Comparison of ENCODE assay signal across 8 cellular contexts in genomic region chr11:61587951-61588695, GRCh38. TPM values are rescaled to one million over a fixed set of nuclear protein-coding genes. Genes with fewer than 3 reads are reported as not detected.
DNase-seq lines count a peak whose midpoint lies in the region; ATAC-seq and TF ChIP-seq lines count a peak whose summit lies in the region.

No MANE protein-coding gene starts in this region.

- CTCF ChIA-PET in AG04450 (lab: Charles Lee) = interaction anchor here (0.6 kb wide), 1 partner anchor 495 kb away, joined by 5 read pairs; no protein-coding TSS in a partner anchor

- H3K4me1 ChIP-seq in HUES48 (ENCODE audit: control insufficient read depth, insufficient read depth, low read length) = peaks cover 20% of the 10 kb centered on the region

- H3K9ac ChIP-seq in HUES48 (ENCODE audit: low read depth, low read length) = no peak overlapping the region

- POLR2A ChIA-PET in AG04450 (lab: Yijun Ruan, JAX) = interaction anchor here (1.0 kb wide), 1 partner anchor 99 kb away, joined by 3 read pairs; no protein-coding TSS in a partner anchor

- H3K27me3 ChIP-seq in AG04450 (ENCODE audit: control insufficient read depth, insufficient read depth, low read length) (peaks cover 67% of the 10 kb centered on the region), HUES48 (ENCODE audit: control insufficient read depth, insufficient read depth, low read length) (peaks cover 33% of the 10 kb centered on the region), kidney epithelial cell (ENCODE audit: control insufficient read depth, insufficient read depth, low read length) (peaks cover 48% of the 10 kb centered on the region)

- H3K27ac ChIP-seq in AG04450 (ENCODE audit: low read depth, low read length) (no peak overlapping the region), HUES48 (ENCODE audit: low read depth, low read length) (peak overlapping the region; percentile 78), VCaP (peak overlapping the region; percentile 96)

- peak; percentile 18; the same call in 1 of the 2 replicates for TF ChIP-seq CTCF in AG04450 (IDR thresholded peaks at IDR 0.05; ENCODE audit: low read depth, low read length)
- peak; percentile 44 for TF ChIP-seq CTCF in VCaP (conservative IDR thresholded peaks at IDR 0.05)
- peak; percentile 50 for TF ChIP-seq CTCF in kidney epithelial cell (IDR thresholded peaks at IDR 0.05; ENCODE audit: insufficient read depth, low read length, poor library complexity, severe bottlenecking)

- no peak for ATAC-seq in HG02970 (IDR thresholded peaks at IDR 0.05; ENCODE audit: low FRiP score, unreplicated experiment)

- H3K36me3 ChIP-seq in HUES48 (ENCODE audit: control insufficient read depth, insufficient read depth, low read length) (no peaks in the 10 kb centered on the region), kidney epithelial cell (ENCODE audit: control insufficient read depth, insufficient read depth, low read length) (no peaks in the 10 kb centered on the region)

- no peak for DNase-seq in AG04450 (ENCODE audit: low read depth, low spot score)
- peak; percentile 85 to 89 for DNase-seq in T47D (ENCODE audit: low read depth in 1 of 2, low spot score in 1 of 2)
- no peak for DNase-seq in kidney epithelial cell (ENCODE audit: low read depth)
- DNase-seq in stimulated activated CD4-positive, alpha-beta T cell treated with anti-CD3 and anti-CD28 coated beads, Interleukin-4, amount 100 ng/mL, for 24 hours = peak; percentile 69
- no peak for DNase-seq in cerebellar nuclear complex (lab: John Stamatoyannopoulos, UW)

- H3K4me3 ChIP-seq in AG04450 (ENCODE audit: low read depth, low read length) = peak overlapping the region; percentile 43
- peak overlapping the region; percentile 66 for H3K4me3 ChIP-seq in HUES48 (ENCODE audit: low read depth, low read length)
- H3K4me3 ChIP-seq in kidney epithelial cell (ENCODE audit: low read depth, low read length) = peak overlapping the region; percentile 18

- in situ Hi-C loops in T47D (cut with HindIII; ENCODE audit: low pct_unique_long_range_greater_than_20kb, low sequenced_read_pairs) = no loop called here

- H3K9me3 ChIP-seq in AG04450 (ENCODE audit: control insufficient read depth, insufficient read depth, low read length) (no peaks in the 10 kb centered on the region; the same call in 1 of the 2 replicates), HUES48 (ENCODE audit: control insufficient read depth, insufficient read depth, low read length) (no peaks in the 10 kb centered on the region)

RNA-seq across cellular contexts. Expression of gene SYT7, which starts 7.2 kb away (rescaled TPM):
- polyA plus RNA-seq in AG04450 (2011; rRNA removed) = 0.45 and 0.60 TPM in 2 replicates
- polyA minus RNA-seq in AG04450 (2011; rRNA and poly(A)+ RNA removed) = 0.83 and 1.0 TPM in 2 replicates
- 12.7 and 15.9 TPM in 2 replicates for total RNA-seq in kidney epithelial cell

Comparison
In these comparisons a context has a peak if more than half of its experiments do, and no peak if none do; other contexts are left out.
1. DNase-seq: peak in T47D (2 of 2) and stimulated activated CD4-positive, alpha-beta T cell treated with anti-CD3 and anti-CD28 coated beads, Interleukin-4, amount 100 ng/mL, for 24 hours (single experiment); none in AG04450 (single experiment), kidney epithelial cell (single experiment) and cerebellar nuclear complex (0 of 2).
2. Peak in every context shown above with its lines, with median percentiles within 50 percentile points of each other: H3K4me3 ChIP-seq and CTCF ChIP-seq.